In genomic region chr3:76501315-76501714, GRCh38 we compare ENCODE assay signal across 18 cellular contexts.
"Had no signal": no experiment of that assay in that cellular context is flagged by ENCODE, and none has a peak within 500 bp of the region (broad histone marks: within the 10 kb centered on the region; RNA-seq: fewer than 3 reads in every experiment).

No MANE protein-coding gene starts in this region.

- H3K27ac ChIP-seq: SJSA1, SK-N-MC had no signal

- H3K4me3 ChIP-seq: MG63, SJSA1, SK-N-MC had no signal

- H3K36me3 ChIP-seq: MG63, SJSA1 had no signal

- H3K27me3 ChIP-seq: MG63, SJSA1 had no signal

- DNase-seq: Karpas-422, KG1, MG63, NCI-H1092, NCI-H1105 treated with DMSO at 0.1 percent for 48 hours, NCI-H146, NCI-H1694 treated with DMSO at 0.1 percent for 48 hours, NCI-H1930, NCI-H2107, NCI-H2227 treated with DMSO at 0.1 percent for 48 hours, NCI-H510A, NCI-H524 treated with DMSO at 0.1 percent for 48 hours, NCI-H774, Right ventricle myocardium superior, RPMI8226, SIG-M5 had no signal

- H3K4me1 ChIP-seq: SJSA1 had no signal

- H3K9me3 ChIP-seq: MG63, SJSA1 had no signal
